Comparison of ENCODE assay signal across 1 cellular context in the genomic region with DNA sequence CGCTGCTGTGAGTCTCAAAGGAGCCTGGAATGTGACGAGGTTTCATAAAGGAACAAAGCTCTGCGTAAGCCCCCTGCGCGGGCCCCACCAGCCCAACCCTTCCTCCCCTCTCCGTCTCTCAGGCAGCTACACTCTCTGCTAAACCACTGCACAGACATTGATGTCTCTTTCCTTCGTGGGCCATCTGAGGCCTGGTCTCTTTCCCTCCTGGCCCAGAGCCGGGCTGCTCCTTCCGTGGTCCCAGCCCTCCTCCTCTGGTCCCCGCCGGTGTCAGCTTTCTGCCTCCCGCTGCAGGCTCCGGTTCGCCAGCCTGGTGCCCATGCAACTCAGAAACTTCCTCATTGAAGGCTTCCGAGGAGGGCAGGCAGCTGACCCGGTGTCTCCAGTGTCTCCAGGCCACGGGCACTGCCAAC.
TF ChIP-seq lines count a peak whose summit lies in the region.

No MANE protein-coding gene starts in this region.

TF ChIP-seq in HepG2, 621 proteins besides CTCF, POLR2A, EP300 and RAD21:
- TF ChIP-seq MXD4 (CRISPR knock-in tag; IDR thresholded peaks at IDR 0.05) (no peak), ZBTB21 (CRISPR knock-in tag; IDR thresholded peaks at IDR 0.05) (no peak), ZNF678 (CRISPR knock-in tag; IDR thresholded peaks at IDR 0.05) (no peak), GPN1 (CRISPR knock-in tag; IDR thresholded peaks at IDR 0.05; ENCODE audit: borderline replicate concordance) (no peak), ZNF235 (CRISPR knock-in tag; IDR thresholded peaks at IDR 0.05; ENCODE audit: borderline replicate concordance) (no peak), SIN3B (IDR thresholded peaks at IDR 0.05; ENCODE audit: low read length) (no peak), ZNF616 (CRISPR knock-in tag; IDR thresholded peaks at IDR 0.05; ENCODE audit: low read depth) (no peak), RFX5 (IDR thresholded peaks at IDR 0.05; ENCODE audit: low read depth, low read length) (no peak), ZBTB38 (CRISPR knock-in tag; IDR thresholded peaks at IDR 0.05) (no peak), KLF13 (CRISPR knock-in tag; IDR thresholded peaks at IDR 0.05) (no peak), ZNF34 (CRISPR knock-in tag; IDR thresholded peaks at IDR 0.05; ENCODE audit: borderline replicate concordance) (no peak), ZNF883 (CRISPR knock-in tag; IDR thresholded peaks at IDR 0.05; ENCODE audit: not compliant biosample characterization) (no peak), MED13 (CRISPR knock-in tag; IDR thresholded peaks at IDR 0.05) (no peak), MBNL3 (CRISPR knock-in tag; conservative IDR thresholded peaks at IDR 0.05) (no peak)
- TF ChIP-seq, protein P1, sequence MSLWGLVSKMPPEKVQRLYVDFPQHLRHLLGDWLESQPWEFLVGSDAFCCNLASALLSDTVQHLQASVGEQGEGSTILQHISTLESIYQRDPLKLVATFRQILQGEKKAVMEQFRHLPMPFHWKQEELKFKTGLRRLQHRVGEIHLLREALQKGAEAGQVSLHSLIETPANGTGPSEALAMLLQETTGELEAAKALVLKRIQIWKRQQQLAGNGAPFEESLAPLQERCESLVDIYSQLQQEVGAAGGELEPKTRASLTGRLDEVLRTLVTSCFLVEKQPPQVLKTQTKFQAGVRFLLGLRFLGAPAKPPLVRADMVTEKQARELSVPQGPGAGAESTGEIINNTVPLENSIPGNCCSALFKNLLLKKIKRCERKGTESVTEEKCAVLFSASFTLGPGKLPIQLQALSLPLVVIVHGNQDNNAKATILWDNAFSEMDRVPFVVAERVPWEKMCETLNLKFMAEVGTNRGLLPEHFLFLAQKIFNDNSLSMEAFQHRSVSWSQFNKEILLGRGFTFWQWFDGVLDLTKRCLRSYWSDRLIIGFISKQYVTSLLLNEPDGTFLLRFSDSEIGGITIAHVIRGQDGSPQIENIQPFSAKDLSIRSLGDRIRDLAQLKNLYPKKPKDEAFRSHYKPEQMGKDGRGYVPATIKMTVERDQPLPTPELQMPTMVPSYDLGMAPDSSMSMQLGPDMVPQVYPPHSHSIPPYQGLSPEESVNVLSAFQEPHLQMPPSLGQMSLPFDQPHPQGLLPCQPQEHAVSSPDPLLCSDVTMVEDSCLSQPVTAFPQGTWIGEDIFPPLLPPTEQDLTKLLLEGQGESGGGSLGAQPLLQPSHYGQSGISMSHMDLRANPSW (CRISPR knock-in tag; IDR thresholded peaks at IDR 0.05; ENCODE audit: borderline replicate concordance), result no peak
- TF ChIP-seq, protein P2, sequence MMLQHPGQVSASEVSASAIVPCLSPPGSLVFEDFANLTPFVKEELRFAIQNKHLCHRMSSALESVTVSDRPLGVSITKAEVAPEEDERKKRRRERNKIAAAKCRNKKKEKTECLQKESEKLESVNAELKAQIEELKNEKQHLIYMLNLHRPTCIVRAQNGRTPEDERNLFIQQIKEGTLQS (CRISPR knock-in tag; IDR thresholded peaks at IDR 0.05), result no peak
- TF ChIP-seq, protein P3, sequence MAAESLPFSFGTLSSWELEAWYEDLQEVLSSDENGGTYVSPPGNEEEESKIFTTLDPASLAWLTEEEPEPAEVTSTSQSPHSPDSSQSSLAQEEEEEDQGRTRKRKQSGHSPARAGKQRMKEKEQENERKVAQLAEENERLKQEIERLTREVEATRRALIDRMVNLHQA (CRISPR knock-in tag; IDR thresholded peaks at IDR 0.05), result no peak
- TF ChIP-seq, protein P4, sequence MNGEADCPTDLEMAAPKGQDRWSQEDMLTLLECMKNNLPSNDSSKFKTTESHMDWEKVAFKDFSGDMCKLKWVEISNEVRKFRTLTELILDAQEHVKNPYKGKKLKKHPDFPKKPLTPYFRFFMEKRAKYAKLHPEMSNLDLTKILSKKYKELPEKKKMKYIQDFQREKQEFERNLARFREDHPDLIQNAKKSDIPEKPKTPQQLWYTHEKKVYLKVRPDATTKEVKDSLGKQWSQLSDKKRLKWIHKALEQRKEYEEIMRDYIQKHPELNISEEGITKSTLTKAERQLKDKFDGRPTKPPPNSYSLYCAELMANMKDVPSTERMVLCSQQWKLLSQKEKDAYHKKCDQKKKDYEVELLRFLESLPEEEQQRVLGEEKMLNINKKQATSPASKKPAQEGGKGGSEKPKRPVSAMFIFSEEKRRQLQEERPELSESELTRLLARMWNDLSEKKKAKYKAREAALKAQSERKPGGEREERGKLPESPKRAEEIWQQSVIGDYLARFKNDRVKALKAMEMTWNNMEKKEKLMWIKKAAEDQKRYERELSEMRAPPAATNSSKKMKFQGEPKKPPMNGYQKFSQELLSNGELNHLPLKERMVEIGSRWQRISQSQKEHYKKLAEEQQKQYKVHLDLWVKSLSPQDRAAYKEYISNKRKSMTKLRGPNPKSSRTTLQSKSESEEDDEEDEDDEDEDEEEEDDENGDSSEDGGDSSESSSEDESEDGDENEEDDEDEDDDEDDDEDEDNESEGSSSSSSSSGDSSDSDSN (CRISPR knock-in tag; IDR thresholded peaks at IDR 0.05), result no peak; the same call in 1 of the 2 replicates
- TF ChIP-seq, protein P5, sequence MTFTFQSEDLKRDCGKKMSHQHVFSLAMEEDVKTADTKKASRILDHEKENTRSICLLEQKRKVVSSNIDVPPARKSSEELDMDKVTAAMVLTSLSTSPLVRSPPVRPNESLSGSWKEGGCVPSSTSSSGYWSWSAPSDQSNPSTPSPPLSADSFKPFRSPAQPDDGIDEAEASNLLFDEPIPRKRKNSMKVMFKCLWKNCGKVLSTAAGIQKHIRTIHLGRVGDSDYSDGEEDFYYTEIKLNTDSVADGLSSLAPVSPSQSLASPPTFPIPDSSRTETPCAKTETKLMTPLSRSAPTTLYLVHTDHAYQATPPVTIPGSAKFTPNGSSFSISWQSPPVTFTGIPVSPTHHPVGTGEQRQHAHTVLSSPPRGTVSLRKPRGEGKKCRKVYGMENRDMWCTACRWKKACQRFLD (CRISPR knock-in tag; IDR thresholded peaks at IDR 0.05; ENCODE audit: borderline replicate concordance), result no peak
- TF ChIP-seq, protein P6, sequence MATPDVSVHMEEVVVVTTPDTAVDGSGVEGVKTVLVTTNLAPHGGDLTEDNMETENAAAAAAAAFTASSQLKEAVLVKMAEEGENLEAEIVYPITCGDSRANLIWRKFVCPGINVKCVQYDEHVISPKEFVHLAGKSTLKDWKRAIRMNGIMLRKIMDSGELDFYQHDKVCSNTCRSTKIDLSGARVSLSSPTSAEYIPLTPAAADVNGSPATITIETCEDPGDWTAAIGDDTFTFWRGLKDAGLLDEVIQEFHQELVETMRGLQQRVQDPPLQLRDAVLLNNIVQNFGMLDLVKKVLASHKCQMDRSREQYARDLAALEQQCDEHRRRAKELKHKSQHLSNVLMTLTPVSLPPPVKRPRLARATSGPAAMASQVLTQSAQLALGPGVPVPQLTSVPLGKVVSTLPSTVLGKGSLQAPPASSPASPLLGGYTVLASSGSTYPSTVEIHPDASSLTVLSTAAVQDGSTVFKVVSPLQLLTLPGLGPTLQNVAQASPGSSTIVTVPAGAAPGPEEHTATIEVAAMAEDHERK (CRISPR knock-in tag; IDR thresholded peaks at IDR 0.05; ENCODE audit: low read depth), result no peak
